ENCODE assay signal across 18 cellular contexts in the genomic region with DNA sequence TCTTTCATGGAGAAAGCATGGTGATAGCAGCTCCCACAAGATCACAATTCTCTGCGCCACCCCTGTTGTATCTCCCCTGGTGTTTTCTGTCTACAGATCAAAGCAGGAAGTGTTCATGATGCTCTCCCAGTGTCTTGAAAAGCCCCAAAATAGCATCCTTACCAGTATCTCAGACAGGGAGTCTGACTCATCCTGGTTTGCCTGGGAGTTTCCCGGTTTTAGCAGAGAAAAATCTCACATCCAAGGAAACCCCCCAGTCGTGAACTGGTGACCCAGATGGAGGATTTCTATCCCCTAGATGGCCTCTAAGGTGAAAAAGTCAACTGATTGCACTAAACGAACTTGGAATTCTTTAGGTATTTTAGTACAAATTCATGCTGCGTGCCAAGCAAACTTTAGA.
DNase-seq lines count a peak whose midpoint lies in the region; ATAC-seq, FAIRE-seq and TF ChIP-seq lines count a peak whose summit lies in the region.
"Had no signal": no experiment of that assay in that cellular context is flagged by ENCODE, and none has a peak within 500 bp of the region (broad histone marks: within the 10 kb centered on the region; RNA-seq: fewer than 3 reads in every experiment).

No MANE protein-coding gene starts in this region.

- no peak overlapping the region for H3K27ac Mint-ChIP-seq in glutamatergic neuron (ENCODE audit: unreplicated experiment)
- H3K27ac Mint-ChIP-seq: CD8-positive, alpha-beta T cell; H9 had no signal

- no peaks in the 10 kb centered on the region for H3K36me3 Mint-ChIP-seq in glutamatergic neuron (ENCODE audit: unreplicated experiment)
- H3K36me3 Mint-ChIP-seq: CD8-positive, alpha-beta T cell had no signal

- H3K4me3 ChIP-seq in transverse colon: no peak overlapping the region
- H3K4me3 ChIP-seq: K562, PC-9 had no signal

- H3K27me3 Mint-ChIP-seq in glutamatergic neuron (ENCODE audit: unreplicated experiment): no peaks in the 10 kb centered on the region

- no peaks in the 10 kb centered on the region for H3K4me1 Mint-ChIP-seq in glutamatergic neuron (ENCODE audit: low read depth, unreplicated experiment)

- no peak overlapping the region for H3K4me3 Mint-ChIP-seq in glutamatergic neuron (ENCODE audit: unreplicated experiment)
- H3K4me3 Mint-ChIP-seq: CD8-positive, alpha-beta T cell; H9 had no signal

- H3K9me3 ChIP-seq in transverse colon: no peaks in the 10 kb centered on the region

- no peaks in the 10 kb centered on the region for H3K36me3 ChIP-seq in transverse colon

- DNase-seq in M059J (ENCODE audit: low read depth) (peak; percentile 27), glomerular visceral epithelial cell (ENCODE audit: extremely low spot score) (peak; percentile 69), glutamatergic neuron (no peak), GM19239 (ENCODE audit: insufficient read length, low spot score) (no peak), transverse colon (no peak), NCI-H2196 treated with DMSO at 0.1 percent for 48 hours (lab: John Stamatoyannopoulos, UW; ENCODE audit: unreplicated experiment) (no peak)
- DNase-seq: CD8-positive, alpha-beta T cell; H9; NCI-H1417 treated with DMSO at 0.1 percent for 48 hours; NCI-H2029; NCI-H2171; NCI-H510A; NCI-H82; PC-9; T-helper 1 cell had no signal

- no peak for TF ChIP-seq POLR2A in transverse colon (IDR thresholded peaks at IDR 0.05)

- FAIRE-seq in GM19239 (lab: Jason Lieb, UNC): no peak
- FAIRE-seq: K562 had no signal

- no peaks in the 10 kb centered on the region for H3K27me3 ChIP-seq in transverse colon

- in situ Hi-C loops in transverse colon (cut with MboI; ENCODE audit: low pct_ligation_motif_present in 1 of 4, low pct_unique_long_range_greater_than_20kb in 1 of 4, low sequenced_read_pairs in 3 of 4): no loop called here

- TF ChIP-seq CTCF in glutamatergic neuron (IDR thresholded peaks at IDR 0.05; ENCODE audit: partially characterized antibody, unreplicated experiment) (no peak), transverse colon (IDR thresholded peaks at IDR 0.05) (no peak)

- TF ChIP-seq EP300 in transverse colon (IDR thresholded peaks at IDR 0.05; ENCODE audit: low read depth): no peak

- intact Hi-C loops in transverse colon (cut with DNase I; ENCODE audit: low total_unique reads): no loop called here

- WGBS in transverse colon (ENCODE audit: low coverage in 1 of 2), 2 donors: 53 to 100% methylated on average over 1 to 5 of the region's 5 CpGs

- no peaks in the 10 kb centered on the region for H3K4me1 ChIP-seq in transverse colon

- peak; percentile 44 for ATAC-seq in GM18870 (IDR thresholded peaks at IDR 0.05; ENCODE audit: unreplicated experiment)
- ATAC-seq: CD8-positive, alpha-beta T cell; K562 had no signal

- H3K27ac ChIP-seq in transverse colon: no peak overlapping the region
- H3K27ac ChIP-seq: HL-60, PC-9 had no signal

- peaks cover 2% of the 10 kb centered on the region for H3K9me3 Mint-ChIP-seq in glutamatergic neuron (ENCODE audit: unreplicated experiment)
- H3K9me3 Mint-ChIP-seq: CD8-positive, alpha-beta T cell had no signal

Comparison
In these comparisons a context has a peak if more than half of its experiments do, and no peak if none do; other contexts are left out.
1. DNase-seq: peak in M059J (single experiment) and glomerular visceral epithelial cell (single experiment); none in glutamatergic neuron (single experiment), GM19239 (single experiment), transverse colon (single experiment) and NCI-H2196 treated with DMSO at 0.1 percent for 48 hours (single experiment).